1 cellular context compared by ENCODE assay signal in the genomic region with DNA sequence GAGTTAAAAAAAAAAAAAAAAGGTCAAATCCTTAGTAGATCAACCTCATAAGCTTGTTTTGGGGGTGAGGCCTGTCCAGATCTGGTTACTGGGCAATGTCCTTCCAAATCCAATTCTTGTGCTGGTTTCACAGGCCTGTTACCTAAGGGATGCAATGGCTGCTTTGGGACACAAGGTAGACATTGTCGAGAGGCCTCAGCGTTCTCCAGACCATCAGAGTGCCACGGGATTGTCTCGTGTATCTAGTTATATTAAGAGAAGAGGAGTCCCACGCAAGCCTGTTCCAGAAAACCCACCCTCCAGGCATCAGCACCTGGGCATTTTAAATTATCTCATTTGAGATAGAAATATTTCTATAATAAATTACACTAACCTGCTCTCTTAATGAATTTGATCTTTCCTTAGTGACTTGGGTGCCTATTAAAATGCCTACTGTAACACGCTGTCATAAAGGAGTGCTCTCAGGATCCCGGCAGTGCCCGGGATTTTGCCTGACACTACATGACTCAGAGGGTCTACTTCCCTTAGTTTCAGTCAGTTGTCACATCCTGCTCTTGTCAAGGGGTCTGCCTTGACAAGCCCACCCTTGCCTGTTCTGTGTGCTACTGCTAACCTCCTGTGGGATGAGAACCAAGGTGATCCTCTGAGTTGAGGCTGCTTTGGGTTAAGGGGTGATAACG.
TF ChIP-seq lines count a peak whose summit lies in the region.

No MANE protein-coding gene starts in this region.

TF ChIP-seq in K562, 482 proteins besides CTCF, POLR2A, EP300 and RAD21:
- TF ChIP-seq, protein P1, sequence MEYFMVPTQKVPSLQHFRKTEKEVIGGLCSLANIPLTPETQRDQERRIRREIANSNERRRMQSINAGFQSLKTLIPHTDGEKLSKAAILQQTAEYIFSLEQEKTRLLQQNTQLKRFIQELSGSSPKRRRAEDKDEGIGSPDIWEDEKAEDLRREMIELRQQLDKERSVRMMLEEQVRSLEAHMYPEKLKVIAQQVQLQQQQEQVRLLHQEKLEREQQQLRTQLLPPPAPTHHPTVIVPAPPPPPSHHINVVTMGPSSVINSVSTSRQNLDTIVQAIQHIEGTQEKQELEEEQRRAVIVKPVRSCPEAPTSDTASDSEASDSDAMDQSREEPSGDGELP (CRISPR knock-in tag; IDR thresholded peaks at IDR 0.05; ENCODE audit: borderline replicate concordance) = no peak
- no peak for TF ChIP-seq HNRNPH1 (optimal IDR thresholded peaks at IDR 0.05; ENCODE audit: low read depth, low read length)
- TF ChIP-seq, protein P2, sequence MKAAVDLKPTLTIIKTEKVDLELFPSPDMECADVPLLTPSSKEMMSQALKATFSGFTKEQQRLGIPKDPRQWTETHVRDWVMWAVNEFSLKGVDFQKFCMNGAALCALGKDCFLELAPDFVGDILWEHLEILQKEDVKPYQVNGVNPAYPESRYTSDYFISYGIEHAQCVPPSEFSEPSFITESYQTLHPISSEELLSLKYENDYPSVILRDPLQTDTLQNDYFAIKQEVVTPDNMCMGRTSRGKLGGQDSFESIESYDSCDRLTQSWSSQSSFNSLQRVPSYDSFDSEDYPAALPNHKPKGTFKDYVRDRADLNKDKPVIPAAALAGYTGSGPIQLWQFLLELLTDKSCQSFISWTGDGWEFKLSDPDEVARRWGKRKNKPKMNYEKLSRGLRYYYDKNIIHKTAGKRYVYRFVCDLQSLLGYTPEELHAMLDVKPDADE (conservative IDR thresholded peaks at IDR 0.05; ENCODE audit: control insufficient read depth, low read depth, low read length) = no peak
- no peak for TF ChIP-seq KLF1 (tag; IDR thresholded peaks at IDR 0.05)
